Comparison of ENCODE assay signal across 8 cellular contexts in genomic region chr2:112432735-112433479, GRCh38. TPM values are rescaled to one million over a fixed set of nuclear protein-coding genes. Genes with fewer than 3 reads are reported as not detected.
DNase-seq lines count a peak whose midpoint lies in the region; ATAC-seq and TF ChIP-seq lines count a peak whose summit lies in the region.
"Not testable (repeated sequence)": the region's sequence is repeated elsewhere in the genome, so short reads cannot be mapped to it uniquely, and the experiment has no call there.

No MANE protein-coding gene starts in this region.

- CTCF ChIA-PET in AG04450 (lab: Charles Lee) = interaction anchor here (0.6 to 1.4 kb wide), 10 partner anchors 150 to 545 kb away, joined by 3 to 13 read pairs (median 4); no protein-coding TSS in a partner anchor

- WGBS in mesodermal cell (ENCODE audit: insufficient coverage in 2 of 2), 2 experiments = 1 to 2% methylated on average over 10 to 26 of the region's 98 CpGs

- H3K4me3 ChIP-seq in AG04450 (ENCODE audit: low read depth, low read length) = peak overlapping the region; percentile 27; the same call in 1 of the 2 replicates
- peak overlapping the region; percentile 43 for H3K4me3 ChIP-seq in WI38 (ENCODE audit: low read depth, low read length)
- H3K4me3 ChIP-seq in astrocyte of the cerebellum (ENCODE audit: low read depth, low read length) = peak overlapping the region; percentile 36
- H3K4me3 ChIP-seq in foreskin fibroblast (ENCODE audit: low read depth in 1 of 2, low read length in 2 of 2) = peak overlapping the region; percentile 48 to 49
- H3K4me3 ChIP-seq in mesodermal cell (ENCODE audit: extremely low read depth, insufficient read depth, low read length, poor library complexity, severe bottlenecking) = peak overlapping the region; percentile 43

- not testable (repeated sequence) for H3K27me3 ChIP-seq in AG04450 (ENCODE audit: control insufficient read depth, insufficient read depth, low read length)

- not testable (repeated sequence) for TF ChIP-seq CTCF in AG04450 (IDR thresholded peaks at IDR 0.05; ENCODE audit: low read depth, low read length); WI38 (IDR thresholded peaks at IDR 0.05; ENCODE audit: low read depth, low read length); astrocyte of the cerebellum (IDR thresholded peaks at IDR 0.05; ENCODE audit: low read depth, low read length, missing control alignments); foreskin fibroblast (IDR thresholded peaks at IDR 0.05; ENCODE audit: low read depth, low read length)

- H3K36me3 ChIP-seq in mesodermal cell (ENCODE audit: control insufficient read depth, insufficient read depth, low read length) = not testable (repeated sequence)

- POLR2A ChIA-PET in AG04450 (lab: Yijun Ruan, JAX) = interaction anchor here (0.6 to 0.7 kb wide), 3 partner anchors 174 to 179 kb away, joined by 4 to 10 read pairs (median 6); partner anchors contain the start of gene ZC3H8

- not testable (repeated sequence) for DNase-seq in AG04450 (ENCODE audit: low read depth, low spot score); astrocyte of the cerebellum (ENCODE audit: low read depth)
- DNase-seq in foreskin fibroblast = peak in 1 of 2 donors; percentile 55
- peak; percentile 23 for DNase-seq in stimulated activated CD4-positive, alpha-beta T cell treated with anti-CD3 and anti-CD28 coated beads, Interleukin-12 subunit alpha, Interleukin-12 subunit beta, amount 100 ng/mL, for 4 hours

- not testable (repeated sequence) for H3K9me3 ChIP-seq in AG04450 (ENCODE audit: control insufficient read depth, insufficient read depth, low read length); mesodermal cell (ENCODE audit: control insufficient read depth, low read length)

- not testable (repeated sequence) for H3K27ac ChIP-seq in AG04450 (ENCODE audit: low read depth, low read length); mesodermal cell (ENCODE audit: low read depth, low read length, severe bottlenecking)

- in situ Hi-C loops in astrocyte of the cerebellum (cut with HindIII; ENCODE audit: low sequenced_read_pairs) = not testable (repeated sequence)

- not testable (repeated sequence) for H3K4me1 ChIP-seq in mesodermal cell (ENCODE audit: control insufficient read depth, insufficient read depth, low read length, poor library complexity, severe bottlenecking)

- ATAC-seq in GM19395 (IDR thresholded peaks at IDR 0.05; ENCODE audit: unreplicated experiment) = peak; percentile 67
- peak; percentile 38 for ATAC-seq in HG03066 (IDR thresholded peaks at IDR 0.05; ENCODE audit: low read depth, unreplicated experiment)

RNA-seq across cellular contexts. Expression of gene RGPD8, which starts 0.5 kb away (rescaled TPM):
- 1.5 and 2.6 TPM in 2 replicates for polyA plus RNA-seq in AG04450 (2011; rRNA removed)
- 2.6 and 4.6 TPM in 2 replicates for polyA minus RNA-seq in AG04450 (2011; rRNA and poly(A)+ RNA removed)
- polyA plus RNA-seq in mesodermal cell (2013, experiment 1 of 2) = 13.3 TPM
- 12.2 TPM for polyA plus RNA-seq in mesodermal cell (2013, experiment 2 of 2)

RNA-seq across cellular contexts. Expression of gene TTL, which starts 49.0 kb away (rescaled TPM):
- 26.6 and 27.3 TPM in 2 replicates for polyA plus RNA-seq in AG04450 (2011; rRNA removed)
- polyA minus RNA-seq in AG04450 (2011; rRNA and poly(A)+ RNA removed) = 35.7 and 37.5 TPM in 2 replicates
- 58.2 TPM for polyA plus RNA-seq in mesodermal cell (2013, experiment 1 of 2)
- 53.9 TPM for polyA plus RNA-seq in mesodermal cell (2013, experiment 2 of 2)
